ENCODE assay signal across 10 cellular contexts in genomic region chr3:133211449-133211848, GRCh38.
A peak's percentile ranks its signal among the peaks of the same experiment; 100 is the strongest.
DNase-seq lines count a peak whose midpoint lies in the region; ATAC-seq and TF ChIP-seq lines count a peak whose summit lies in the region.
"Had no signal": no experiment of that assay in that cellular context is flagged by ENCODE, and none has a peak within 500 bp of the region (broad histone marks: within the 10 kb centered on the region; RNA-seq: fewer than 3 reads in every experiment).

No MANE protein-coding gene starts in this region.

- H3K36me3 Mint-ChIP-seq in activated naive CD4-positive, alpha-beta T cell treated with anti-CD3 and anti-CD28 coated beads for 36 hours (ENCODE audit: low read depth) = no peaks in the 10 kb centered on the region

- no peak for TF ChIP-seq CTCF in breast epithelium (IDR thresholded peaks at IDR 0.05)

- DNase-seq in NCI-H1436 treated with DMSO at 0.1 percent for 48 hours (lab: John Stamatoyannopoulos, UW) (peak; percentile 82), left kidney (ENCODE audit: low read depth, low spot score) (peak; percentile 58), breast epithelium (ENCODE audit: low spot score in 2 of 2) (no peak), glomerular visceral epithelial cell (ENCODE audit: extremely low spot score) (no peak)
- no peak for DNase-seq in stimulated activated CD4-positive, alpha-beta T cell treated with anti-CD3 and anti-CD28 coated beads, Interleukin-1b, Interleukin-23, amount 100 ng/mL, for 48 hours
- DNase-seq in activated naive CD4-positive, alpha-beta T cell treated with anti-CD3 and anti-CD28 coated beads for 36 hours = no peak

- CTCF ChIA-PET in activated naive CD4-positive, alpha-beta T cell treated with anti-CD3 and anti-CD28 coated beads for 36 hours (lab: Charles Lee) = no interaction called here

- no peak overlapping the region for H3K4me3 Mint-ChIP-seq in activated naive CD4-positive, alpha-beta T cell treated with anti-CD3 and anti-CD28 coated beads for 36 hours

- no peak overlapping the region for H3K27ac ChIP-seq in breast epithelium
- H3K27ac ChIP-seq: epithelial cell of prostate had no signal

- peaks cover 20% of the 10 kb centered on the region for H3K4me1 Mint-ChIP-seq in activated naive CD4-positive, alpha-beta T cell treated with anti-CD3 and anti-CD28 coated beads for 36 hours (ENCODE audit: low read depth)

- H3K4me3 ChIP-seq in breast epithelium = no peak overlapping the region

- H3K9me3 Mint-ChIP-seq in activated naive CD4-positive, alpha-beta T cell treated with anti-CD3 and anti-CD28 coated beads for 36 hours = no peaks in the 10 kb centered on the region

- H3K27me3 ChIP-seq in breast epithelium = no peaks in the 10 kb centered on the region

- ATAC-seq in GM18870 (IDR thresholded peaks at IDR 0.05; ENCODE audit: unreplicated experiment) = peak; percentile 98
- peak; percentile 94 for ATAC-seq in HG02763 (IDR thresholded peaks at IDR 0.05; ENCODE audit: unreplicated experiment)
- ATAC-seq: Panc1 had no signal

- no peaks in the 10 kb centered on the region for H3K9me3 ChIP-seq in breast epithelium

- no peaks in the 10 kb centered on the region for H3K4me1 ChIP-seq in breast epithelium

- intact Hi-C loops in breast epithelium (cut with DNase I; ENCODE audit: low total_unique reads) = no loop called here
- intact Hi-C loops in activated naive CD4-positive, alpha-beta T cell treated with anti-CD3 and anti-CD28 coated beads for 36 hours (cut with micrococcal nuclease) = no loop called here

- H3K27ac Mint-ChIP-seq in activated naive CD4-positive, alpha-beta T cell treated with anti-CD3 and anti-CD28 coated beads for 36 hours = no peak overlapping the region

- TF ChIP-seq POLR2A in breast epithelium (IDR thresholded peaks at IDR 0.05) = no peak

- peaks cover 4% of the 10 kb centered on the region for H3K27me3 Mint-ChIP-seq in activated naive CD4-positive, alpha-beta T cell treated with anti-CD3 and anti-CD28 coated beads for 36 hours (ENCODE audit: low read depth)

- H3K36me3 ChIP-seq in breast epithelium = no peaks in the 10 kb centered on the region

Comparison
In these comparisons a context has a peak if more than half of its experiments do, and no peak if none do; other contexts are left out.
1. DNase-seq: peak in NCI-H1436 treated with DMSO at 0.1 percent for 48 hours (single experiment) and left kidney (single experiment); none in breast epithelium (0 of 2), glomerular visceral epithelial cell (single experiment), stimulated activated CD4-positive, alpha-beta T cell treated with anti-CD3 and anti-CD28 coated beads, Interleukin-1b, Interleukin-23, amount 100 ng/mL, for 48 hours (single experiment) and activated naive CD4-positive, alpha-beta T cell treated with anti-CD3 and anti-CD28 coated beads for 36 hours (single experiment).